10 cellular contexts compared by ENCODE assay signal in genomic region chr3:177934001-177934891, GRCh38.
DNase-seq lines count a peak whose midpoint lies in the region; TF ChIP-seq lines count a peak whose summit lies in the region.
"Had no signal": no experiment of that assay in that cellular context is flagged by ENCODE, and none has a peak within 500 bp of the region (broad histone marks: within the 10 kb centered on the region; RNA-seq: fewer than 3 reads in every experiment).

No MANE protein-coding gene starts in this region.

- in situ Hi-C loops in G401 (cut with HindIII; ENCODE audit: low sequenced_read_pairs), result no loop called here

- DNase-seq in G401 (ENCODE audit: low spot score) (peak; percentile 28), SHP77 (lab: John Stamatoyannopoulos, UW) (peak; percentile 5 to 35), fibroblast of villous mesenchyme (ENCODE audit: low read depth) (peak; percentile 85), renal cortical epithelial cell (ENCODE audit: low read depth) (peak; percentile 78), SW480 (ENCODE audit: low spot score) (no peak), dermis blood vessel endothelial cell (no peak), NCI-H1048 (lab: John Stamatoyannopoulos, UW) (no peak), GF-D8 (lab: John Stamatoyannopoulos, UW) (no peak)
- DNase-seq: naive B cell, NCI-H2107 had no signal

- no peak overlapping the region for H3K4me3 ChIP-seq in fibroblast of villous mesenchyme (ENCODE audit: low read depth, low read length)

- no peak for TF ChIP-seq CTCF in fibroblast of villous mesenchyme (IDR thresholded peaks at IDR 0.05; ENCODE audit: insufficient read depth, low read depth, low read length)

Comparison
In these comparisons a context has a peak if more than half of its experiments do, and no peak if none do; other contexts are left out.
1. DNase-seq: peak in G401 (single experiment), SHP77 (2 of 2), fibroblast of villous mesenchyme (single experiment) and renal cortical epithelial cell (single experiment); none in SW480 (single experiment), dermis blood vessel endothelial cell (single experiment), NCI-H1048 (single experiment) and GF-D8 (single experiment).